13 cellular contexts compared by ENCODE assay signal in genomic region chr9:94872921-94873511, GRCh38.
DNase-seq lines count a peak whose midpoint lies in the region; ATAC-seq and TF ChIP-seq lines count a peak whose summit lies in the region.
"Had no signal": no experiment of that assay in that cellular context is flagged by ENCODE, and none has a peak within 500 bp of the region (broad histone marks: within the 10 kb centered on the region; RNA-seq: fewer than 3 reads in every experiment).

No MANE protein-coding gene starts in this region.

- H3K14ac ChIP-seq in mesenchymal stem cell (ENCODE audit: low read length in 2 of 2) = no peak overlapping the region

- H3K4me3 ChIP-seq in mesenchymal stem cell (ENCODE audit: insufficient read depth in 1 of 2, low read depth in 1 of 2, low read length in 2 of 2) = no peak overlapping the region
- no peak overlapping the region for H3K4me3 ChIP-seq in tibial artery
- H3K4me3 ChIP-seq in mammary epithelial cell (replicated peaks in 1 of 3; ENCODE audit: insufficient read depth in 1 of 3, low read depth in 2 of 3, low read length in 3 of 3) = no peak overlapping the region
- no peak overlapping the region for H3K4me3 ChIP-seq in body of pancreas

- H2AK5ac ChIP-seq in mesenchymal stem cell (ENCODE audit: low read length, severe bottlenecking) = no peak overlapping the region

- H3K79me2 ChIP-seq in mammary epithelial cell (ENCODE audit: insufficient read depth, low read length) = no peaks in the 10 kb centered on the region

- peak overlapping the region in 1 of 2 experiments; percentile 82 for H3K4ac ChIP-seq in mesenchymal stem cell (ENCODE audit: low read depth in 1 of 2, low read length in 2 of 2)

- H2BK5ac ChIP-seq in mesenchymal stem cell (ENCODE audit: low read depth, low read length, poor library complexity, severe bottlenecking) = peak overlapping the region; percentile 79

- no peak overlapping the region for H3K23ac ChIP-seq in mesenchymal stem cell (ENCODE audit: low read length in 2 of 2)

- peak overlapping the region; percentile 85 for H2BK120ac ChIP-seq in mesenchymal stem cell (ENCODE audit: low read depth, low read length)

- no peak for ATAC-seq in HG02938 (IDR thresholded peaks at IDR 0.05; ENCODE audit: unreplicated experiment)
- ATAC-seq in body of pancreas = no peak
- ATAC-seq: activated T-cell treated with anti-CD3 and anti-CD28 coated beads, Interleukin-2, amount 50 U/mL, for 72 hours; naive thymus-derived CD4-positive, alpha-beta T cell had no signal

- in situ Hi-C loops in mammary epithelial cell (cut with MboI; ENCODE audit: low sequenced_read_pairs in 2 of 2) = no loop called here

- peak overlapping the region; percentile 5 to 79 for H3K18ac ChIP-seq in mesenchymal stem cell (ENCODE audit: low read depth in 1 of 2, low read length in 2 of 2)

- H3K27me3 ChIP-seq in mesenchymal stem cell (ENCODE audit: control insufficient read depth in 1 of 2, insufficient read depth in 1 of 2, low read length in 2 of 2) = no peaks in the 10 kb centered on the region
- no peaks in the 10 kb centered on the region for H3K27me3 ChIP-seq in tibial artery
- H3K27me3 ChIP-seq in mammary epithelial cell (ENCODE audit: insufficient read depth, low read length) = no peaks in the 10 kb centered on the region
- H3K27me3 ChIP-seq in body of pancreas = no peaks in the 10 kb centered on the region

- no TSS peak for BruUV-seq in mammary epithelial cell (replicated peaks; lab: Mats Ljungman, UMichigan)

- H3K4me1 ChIP-seq in mesenchymal stem cell (ENCODE audit: control insufficient read depth, insufficient read depth, low read depth, low read length) = peaks cover 8% of the 10 kb centered on the region
- peaks cover 0 to 71% (median 12%) of the 10 kb centered on the region in 4 donors for H3K4me1 ChIP-seq in tibial artery
- H3K4me1 ChIP-seq in mammary epithelial cell (ENCODE audit: insufficient read depth, low read length) = peaks cover 37% of the 10 kb centered on the region
- H3K4me1 ChIP-seq in body of pancreas = peaks cover 23% of the 10 kb centered on the region

- no peaks in the 10 kb centered on the region for H3K9me3 ChIP-seq in mesenchymal stem cell (ENCODE audit: control insufficient read depth, low read length)
- H3K9me3 ChIP-seq in tibial artery = no peaks in the 10 kb centered on the region
- H3K9me3 ChIP-seq in mammary epithelial cell (replicated peaks; ENCODE audit: insufficient read depth, low read length) = no peaks in the 10 kb centered on the region
- no peaks in the 10 kb centered on the region for H3K9me3 ChIP-seq in body of pancreas

- H3K4me2 ChIP-seq in mesenchymal stem cell (ENCODE audit: low read length, poor library complexity, severe bottlenecking) (no peak overlapping the region), mammary epithelial cell (ENCODE audit: insufficient read depth, low read depth, low read length) (no peak overlapping the region)

- H3K79me1 ChIP-seq in mesenchymal stem cell (replicated peaks; ENCODE audit: low read length, poor library complexity, severe bottlenecking) = peaks cover 20% of the 10 kb centered on the region

- dilution Hi-C loops in mammary epithelial cell (cut with HindIII; ENCODE audit: low sequenced_read_pairs) = no loop called here

- 20% methylated on average over 2 of the region's 3 CpGs for WGBS in mesenchymal stem cell
- 89% methylated on average over 3 of the region's 3 CpGs for WGBS in mammary epithelial cell (ENCODE audit: low coverage, missing lambda C conversion rate)
- WGBS in body of pancreas, 2 donors = 73 to 84% methylated on average over 3 of the region's 3 CpGs

- TF ChIP-seq CTCF in tibial artery (IDR thresholded peaks at IDR 0.05) (no peak), mammary epithelial cell (conservative IDR thresholded peaks at IDR 0.05 in 1 of 2, IDR thresholded peaks at IDR 0.05 in 1 of 2; ENCODE audit: extremely low read depth in 1 of 2, insufficient read depth in 1 of 2, low read depth in 1 of 2, low read length in 2 of 2) (no peak), body of pancreas (IDR thresholded peaks at IDR 0.05) (no peak)

- peak; percentile 30 for DNase-seq in DMS53 (lab: John Stamatoyannopoulos, UW)
- DNase-seq in DMS53 treated with DMSO at 0.1 percent for 48 hours (lab: John Stamatoyannopoulos, UW; ENCODE audit: unreplicated experiment) = no peak
- peak; percentile 53 for DNase-seq in astrocyte of the hippocampus (ENCODE audit: low read depth, low spot score)
- no peak for DNase-seq in mesenchymal stem cell
- DNase-seq in tibial artery = no peak
- no peak for DNase-seq in mammary epithelial cell
- no peak for DNase-seq in body of pancreas
- DNase-seq: activated T-cell treated with anti-CD3 and anti-CD28 coated beads, Interleukin-2, amount 50 U/mL, for 72 hours; GDM1; MV-4-11; naive thymus-derived CD4-positive, alpha-beta T cell had no signal

- H4K20me1 ChIP-seq in mammary epithelial cell (ENCODE audit: insufficient read depth, low read length) = no peaks in the 10 kb centered on the region

- H3K27ac ChIP-seq in mesenchymal stem cell (ENCODE audit: low read length, poor library complexity, severe bottlenecking) = peak overlapping the region; percentile 71
- H3K27ac ChIP-seq in tibial artery = peak overlapping the region; percentile 25 to 80
- H3K27ac ChIP-seq in mammary epithelial cell (ENCODE audit: insufficient read depth, low read depth, low read length) = no peak overlapping the region
- peak overlapping the region in 1 of 4 donors; percentile 74 for H3K27ac ChIP-seq in body of pancreas
- H3K27ac ChIP-seq: 22Rv1 had no signal

- peak overlapping the region in 1 of 2 experiments; percentile 77 for H2BK12ac ChIP-seq in mesenchymal stem cell (ENCODE audit: low read length in 2 of 2)

- CTCF ChIA-PET in mammary epithelial cell (lab: Charles Lee; ENCODE audit: low non-redundant PET) = interaction anchor here (0.5 kb wide), 1 partner anchor 44 kb away, joined by 3 read pairs; no protein-coding TSS in a partner anchor

- H4K8ac ChIP-seq in mesenchymal stem cell (ENCODE audit: low read length) = no peak overlapping the region

- H2AFZ ChIP-seq in mesenchymal stem cell (ENCODE audit: low read depth, low read length) (no peak overlapping the region), mammary epithelial cell (ENCODE audit: low read depth, low read length) (no peak overlapping the region)

- no peak overlapping the region for H4K91ac ChIP-seq in mesenchymal stem cell (ENCODE audit: low read length)

- no peak overlapping the region for H2BK15ac ChIP-seq in mesenchymal stem cell (ENCODE audit: low read depth, poor library complexity, severe bottlenecking)

- H3K9ac ChIP-seq in mesenchymal stem cell (ENCODE audit: low read length) (peak overlapping the region; percentile 60), mammary epithelial cell (ENCODE audit: insufficient read depth, low read length) (no peak overlapping the region)

- H3K36me3 ChIP-seq in mesenchymal stem cell (ENCODE audit: control insufficient read depth in 1 of 2, insufficient read depth in 2 of 2, low read depth in 1 of 2, low read length in 2 of 2) (no peaks in the 10 kb centered on the region), tibial artery (no peaks in the 10 kb centered on the region), mammary epithelial cell (ENCODE audit: insufficient read depth, low read length) (no peaks in the 10 kb centered on the region), body of pancreas (replicated peaks in 1 of 2; ENCODE audit: insufficient read depth in 1 of 2, low read depth in 2 of 2) (no peaks in the 10 kb centered on the region)

- intact Hi-C loops in tibial artery (cut with DNase I; ENCODE audit: low total_unique reads) = no loop called here
- intact Hi-C loops in mammary epithelial cell (cut with micrococcal nuclease) = no loop called here
- intact Hi-C loops in body of pancreas (cut with DNase I) = no loop called here

- TF ChIP-seq POLR2A in body of pancreas (IDR thresholded peaks at IDR 0.05) = no peak

Comparison
In these comparisons a context has a peak if more than half of its experiments do, and no peak if none do; other contexts are left out.
1. DNase-seq: peak in DMS53 (single experiment) and astrocyte of the hippocampus (single experiment); none in DMS53 treated with DMSO at 0.1 percent for 48 hours (single experiment), mesenchymal stem cell (single experiment), tibial artery (0 of 2), mammary epithelial cell (single experiment) and body of pancreas (0 of 4).